In genomic region chr1:28789412-28789811, GRCh38 we compare ENCODE assay signal across 31 cellular contexts. TPM values are rescaled to one million over a fixed set of nuclear protein-coding genes. Genes with fewer than 3 reads are reported as not detected.
"Had no signal": no experiment of that assay in that cellular context is flagged by ENCODE, and none has a peak within 500 bp of the region (broad histone marks: within the 10 kb centered on the region; RNA-seq: fewer than 3 reads in every experiment).

No MANE protein-coding gene starts in this region.

- H3K27ac Mint-ChIP-seq: dendritic cell treated with granulocyte-macrophage colony-stimulating factor and Interleukin-4, amounts not matched to agents 40 ng/mL and 50 ng/mL, for 4 days; effector memory CD8-positive, alpha-beta T cell; endodermal cell; mesothelial cell of epicardium had no signal

- H3K27me3 ChIP-seq: colonic mucosa, esophagus squamous epithelium, gastrocnemius medialis, left lung had no signal

- DNase-seq: colonic mucosa; cortex of kidney; effector CD8-positive, alpha-beta T cell; effector memory CD8-positive, alpha-beta T cell; endodermal cell; erythroblast; esophagus squamous epithelium; foreskin fibroblast; foreskin melanocyte; gastrocnemius medialis; glutamatergic neuron; head of caudate nucleus; heart right ventricle; hippocampal formation; left cardiac atrium; left lung; left ventricle myocardium superior; lower lobe of right lung; mesenchymal stem cell; mucosa of descending colon; naive B cell had no signal

- H3K27ac ChIP-seq: colonic mucosa, epithelial cell of prostate, esophagus squamous epithelium, gastrocnemius medialis, heart right ventricle, left lung, lower lobe of right lung had no signal

- H3K9me3 Mint-ChIP-seq: dendritic cell treated with granulocyte-macrophage colony-stimulating factor and Interleukin-4, amounts not matched to agents 40 ng/mL and 50 ng/mL, for 4 days; effector memory CD8-positive, alpha-beta T cell; endodermal cell; mesothelial cell of epicardium; naive B cell had no signal

- H3K9me3 ChIP-seq: colonic mucosa, esophagus squamous epithelium, gastrocnemius medialis, heart right ventricle, left lung, lower lobe of right lung, mucosa of descending colon had no signal

- ATAC-seq: effector memory CD8-positive, alpha-beta T cell; esophagus mucosa; gastrocnemius medialis; heart right ventricle; left cardiac atrium; left lung; left ventricle myocardium superior; lower lobe of right lung; mucosa of descending colon had no signal

- H3K4me3 Mint-ChIP-seq: dendritic cell treated with granulocyte-macrophage colony-stimulating factor and Interleukin-4, amounts not matched to agents 40 ng/mL and 50 ng/mL, for 4 days; effector memory CD8-positive, alpha-beta T cell; endodermal cell; mesothelial cell of epicardium had no signal

- H3K4me3 ChIP-seq: colonic mucosa, esophagus squamous epithelium, gastrocnemius medialis, heart right ventricle, left lung, lower lobe of right lung, mucosa of descending colon had no signal

- H3K36me3 Mint-ChIP-seq: mesothelial cell of epicardium, naive B cell had no signal

- H3K36me3 ChIP-seq: colonic mucosa, esophagus squamous epithelium, gastrocnemius medialis, heart right ventricle, left lung, lower lobe of right lung had no signal

- H3K4me1 ChIP-seq: colonic mucosa, lower lobe of right lung had no signal

RNA-seq across cellular contexts. Expression of gene OPRD1, which starts 22.6 kb away (rescaled TPM):
- total RNA-seq: dermis microvascular lymphatic vessel endothelial cell, esophagus mucosa, esophagus squamous epithelium, left cardiac atrium, left lung, left ventricle myocardium superior, lower leg skin, lower lobe of right lung, lung microvascular endothelial cell, mesenteric fat pad, myocyte had no signal
- polyA plus RNA-seq: heart right ventricle, keratinocyte had no signal
